Comparison of ENCODE assay signal across 16 cellular contexts in genomic region chr18:51171208-51171607, GRCh38. TPM values are rescaled to one million over a fixed set of nuclear protein-coding genes. Genes with fewer than 3 reads are reported as not detected.
A peak's percentile ranks its signal among the peaks of the same experiment; 100 is the strongest.
DNase-seq lines count a peak whose midpoint lies in the region; ATAC-seq, FAIRE-seq and TF ChIP-seq lines count a peak whose summit lies in the region.
"Had no signal": no experiment of that assay in that cellular context is flagged by ENCODE, and none has a peak within 500 bp of the region (broad histone marks: within the 10 kb centered on the region; RNA-seq: fewer than 3 reads in every experiment).

No MANE protein-coding gene starts in this region.

- no peaks in the 10 kb centered on the region for H4K20me1 ChIP-seq in HepG2 (ENCODE audit: insufficient read depth, low read length)

- no peak for TF ChIP-seq RAD21 in HepG2 (CRISPR knock-in tag; IDR thresholded peaks at IDR 0.05)

- H3K79me2 ChIP-seq in HepG2 (ENCODE audit: insufficient read depth, low read length), result no peaks in the 10 kb centered on the region

- no peak overlapping the region for H3K27ac ChIP-seq in HepG2 (ENCODE audit: extremely low read length, insufficient read depth, low read length)
- H3K27ac ChIP-seq in right lobe of liver, result no peak overlapping the region
- H3K27ac ChIP-seq: brain microvascular endothelial cell, psoas muscle, SK-N-MC had no signal

- CTCF ChIA-PET in HepG2 (lab: Yijun Ruan, JAX; ENCODE audit: low intra/inter-chr PET ratio, low total read pairs), result no interaction called here

- BruUV-seq in HepG2 (replicated peaks; lab: Mats Ljungman, UMichigan), result no TSS peak

- no peak for FAIRE-seq in HepG2 (lab: Jason Lieb, UNC)
- FAIRE-seq: endothelial cell of umbilical vein had no signal

- H3K9ac ChIP-seq in HepG2 (ENCODE audit: insufficient read depth, low read depth, low read length), result no peak overlapping the region

- no peak for TF ChIP-seq EP300 in HepG2 (IDR thresholded peaks at IDR 0.05; ENCODE audit: low read depth in 2 of 2, low read length in 2 of 2)
- no peak for TF ChIP-seq EP300 in HepG2 (CRISPR knock-in tag; IDR thresholded peaks at IDR 0.05; ENCODE audit: borderline replicate concordance)

- intact Hi-C loops in HepG2 (cut with micrococcal nuclease; ENCODE audit: unreplicated experiment) (no loop called here), right lobe of liver (cut with DNase I) (no loop called here), left cardiac atrium (cut with DNase I) (no loop called here)

- 98% methylated on average over 3 of the region's 3 CpGs for whole genome bisulfite sequencing in HepG2 (ENCODE audit: low lambda C conversion rate)
- WGBS in right lobe of liver (ENCODE audit: insufficient coverage, low coverage, low lambda C conversion rate, missing lambda C conversion rate), result 83% methylated on average over 3 of the region's 3 CpGs

- no peaks in the 10 kb centered on the region for H3K27me3 Mint-ChIP-seq in T-helper 1 cell treated with Interleukin-12 subunit alpha and Interleukin-12 subunit beta and Interleukin-4 antibody, amounts not matched to agents 30 μg/mL and 1 μg/mL, for 36 hours (ENCODE audit: low read depth)

- H3K4me2 ChIP-seq in HepG2 (ENCODE audit: low read depth, low read length), result no peak overlapping the region

- no peak for TF ChIP-seq CTCF in HepG2 (CRISPR knock-in tag; IDR thresholded peaks at IDR 0.05)
- no peak for TF ChIP-seq CTCF in right lobe of liver (IDR thresholded peaks at IDR 0.05)

- POLR2A ChIA-PET in HepG2 (lab: Yijun Ruan, JAX), result no interaction called here

- peaks cover 18% of the 10 kb centered on the region for H3K36me3 Mint-ChIP-seq in T-helper 1 cell treated with Interleukin-12 subunit alpha and Interleukin-12 subunit beta and Interleukin-4 antibody, amounts not matched to agents 30 μg/mL and 1 μg/mL, for 36 hours (ENCODE audit: low read depth)

- H3K9me3 ChIP-seq in HepG2 (ENCODE audit: low read length) (no peaks in the 10 kb centered on the region), right lobe of liver (no peaks in the 10 kb centered on the region)
- H3K9me3 ChIP-seq: psoas muscle had no signal

- H3K27me3 ChIP-seq in HepG2 (ENCODE audit: control insufficient read depth in 1 of 2, insufficient read depth in 2 of 2, low read length in 2 of 2) (no peaks in the 10 kb centered on the region), right lobe of liver (no peaks in the 10 kb centered on the region)
- H3K27me3 ChIP-seq: brain microvascular endothelial cell had no signal

- no peak for ATAC-seq in HepG2
- no peak for ATAC-seq in right lobe of liver
- peak; percentile 53 for ATAC-seq in HG02642 (IDR thresholded peaks at IDR 0.05; ENCODE audit: poor library complexity, unreplicated experiment)
- no peak for ATAC-seq in left cardiac atrium
- ATAC-seq: psoas muscle had no signal

- H3K4me1 Mint-ChIP-seq in T-helper 1 cell treated with Interleukin-12 subunit alpha and Interleukin-12 subunit beta and Interleukin-4 antibody, amounts not matched to agents 30 μg/mL and 1 μg/mL, for 36 hours (ENCODE audit: low read depth), result peaks cover 59% of the 10 kb centered on the region

- peak overlapping the region; percentile 25 for H3K4me3 Mint-ChIP-seq in T-helper 1 cell treated with Interleukin-12 subunit alpha and Interleukin-12 subunit beta and Interleukin-4 antibody, amounts not matched to agents 30 μg/mL and 1 μg/mL, for 36 hours

- H3K4me3 ChIP-seq in HepG2 (replicated peaks in 1 of 3; ENCODE audit: insufficient read depth in 1 of 3, low read depth in 2 of 3, low read length in 3 of 3) (no peak overlapping the region), right lobe of liver (no peak overlapping the region)
- H3K4me3 ChIP-seq: psoas muscle, SK-N-MC had no signal

- in situ Hi-C loops in HepG2 (cut with HindIII; ENCODE audit: extremely low pct_ligation_motif_present, low pct_unique_long_range_greater_than_20kb), result no loop called here

- H3K36me3 ChIP-seq in HepG2 (replicated peaks in 1 of 2; ENCODE audit: control insufficient read depth in 1 of 2, insufficient read depth in 2 of 2, low read length in 2 of 2), result peaks cover 2 to 6% of the 10 kb centered on the region in 2 experiments; a peak in 4 of 5 replicates
- H3K36me3 ChIP-seq in right lobe of liver, result peaks cover 0 to 8% (median under 1%) of the 10 kb centered on the region in 4 donors

- no peaks in the 10 kb centered on the region for H3K9me3 Mint-ChIP-seq in T-helper 1 cell treated with Interleukin-12 subunit alpha and Interleukin-12 subunit beta and Interleukin-4 antibody, amounts not matched to agents 30 μg/mL and 1 μg/mL, for 36 hours

- peak overlapping the region; percentile 91 for H3K27ac Mint-ChIP-seq in T-helper 1 cell treated with Interleukin-12 subunit alpha and Interleukin-12 subunit beta and Interleukin-4 antibody, amounts not matched to agents 30 μg/mL and 1 μg/mL, for 36 hours

- H3K4me1 ChIP-seq in HepG2 (ENCODE audit: insufficient read depth, low read length) (no peaks in the 10 kb centered on the region), right lobe of liver (peaks cover 0 to 8% (median 3%) of the 10 kb centered on the region in 4 donors)
- H3K4me1 ChIP-seq: psoas muscle had no signal

- no peak for DNase-seq in HepG2 (ENCODE audit: low spot score)
- DNase-seq in right lobe of liver, result no peak
- DNase-seq in nucleus accumbens (lab: John Stamatoyannopoulos, UW), result no peak
- DNase-seq in HT-29 (ENCODE audit: low spot score), result no peak
- DNase-seq in left cardiac atrium, result no peak
- no peak for DNase-seq in NCI-H524 (lab: John Stamatoyannopoulos, UW)
- DNase-seq: AML-193; brain microvascular endothelial cell; mesenchymal stem cell; NCI-H774; psoas muscle; stimulated activated CD4-positive, alpha-beta T cell treated with anti-CD3 and anti-CD28 coated beads, Interleukin-4, amount 100 ng/mL, for 24 hours had no signal

- no peak overlapping the region for H2AFZ ChIP-seq in HepG2 (ENCODE audit: low read length)

- TF ChIP-seq POLR2A in HepG2 (IDR thresholded peaks at IDR 0.05; ENCODE audit: insufficient read depth in 1 of 2, low read depth in 2 of 2, low read length in 2 of 2) (no peak), right lobe of liver (IDR thresholded peaks at IDR 0.05) (no peak)

TF ChIP-seq in HepG2, 621 proteins besides CTCF, POLR2A, EP300 and RAD21:
- TF ChIP-seq RBM22 (optimal IDR thresholded peaks at IDR 0.05; ENCODE audit: low read length) (peak; percentile 72), NRL (CRISPR knock-in tag; IDR thresholded peaks at IDR 0.05; ENCODE audit: borderline replicate concordance) (no peak)

RNA-seq across cellular contexts. Expression of gene MEX3C, which starts 26.3 kb away (rescaled TPM):
- total RNA-seq in HepG2 (2016; rRNA removed; fragmentation: Illumina TruSeq; extraction: Trizol) (36.4 and 36.7 TPM in 2 replicates), right lobe of liver (10 to 100 TPM in 2 of 6 experiments, 1 to 10 TPM in 4; 8.2 to 13.6 (median 9.6) TPM), left cardiac atrium (10 to 100 TPM; 18.2 to 28.4 TPM)
- 5.1 and 5.6 TPM in 2 replicates for total RNA-seq in HepG2 (2016; cell fraction: cytosol; rRNA removed; fragmentation: Illumina TruSeq; extraction: Trizol; ENCODE audit: low read depth)
- 36.6 and 39.9 TPM in 2 replicates for total RNA-seq in HepG2 (2016; cell fraction: insoluble cytoplasmic fraction; rRNA removed; fragmentation: Illumina TruSeq; extraction: Trizol)
- total RNA-seq in HepG2 (2016; cell fraction: membrane; rRNA removed; fragmentation: Illumina TruSeq; extraction: Trizol), result 25.8 and 26.4 TPM in 2 replicates
- 46.3 and 52.7 TPM in 2 replicates for total RNA-seq in HepG2 (2016; cell fraction: nucleus; rRNA removed; fragmentation: Illumina TruSeq; extraction: Trizol)
- polyA plus RNA-seq in HepG2 (2011; rRNA removed), result 32.2 and 34.8 TPM in 2 replicates
- polyA plus RNA-seq in HepG2 (2011; cell fraction: cytosol; rRNA removed), result 15.5 and 20.6 TPM in 2 replicates
- 13.8 and 16.8 TPM in 2 replicates for polyA plus RNA-seq in HepG2 (2011; cell fraction: nucleus; rRNA removed)
- 33.3 and 34.4 TPM in 2 replicates for polyA plus RNA-seq in HepG2 (2012)
- 1.6 and 1.7 TPM in 2 replicates for polyA plus RNA-seq in HepG2 (2016; cell fraction: cytosol; fragmentation: Illumina TruSeq; extraction: Trizol; ENCODE audit: low read depth)
- polyA plus RNA-seq in HepG2 (2016; cell fraction: insoluble cytoplasmic fraction; fragmentation: Illumina TruSeq; extraction: Trizol; ENCODE audit: low read depth), result 31.2 and 31.8 TPM in 2 replicates
- 10.0 and 11.0 TPM in 2 replicates for polyA plus RNA-seq in HepG2 (2016; cell fraction: membrane; fragmentation: Illumina TruSeq; extraction: Trizol; ENCODE audit: low read depth)
- 22.4 and 22.7 TPM in 2 replicates for polyA plus RNA-seq in HepG2 (2016; cell fraction: nucleus; fragmentation: Illumina TruSeq; extraction: Trizol; ENCODE audit: insufficient read depth, low read depth)
- 25.7 and 38.6 TPM in 2 replicates for polyA minus RNA-seq in HepG2 (2011; rRNA and poly(A)+ RNA removed; ENCODE audit: low replicate concordance)
- 28.8 and 32.2 TPM in 2 replicates for polyA minus RNA-seq in HepG2 (2011; cell fraction: cytosol; rRNA and poly(A)+ RNA removed)
- 68.2 and 81.1 TPM in 2 replicates for polyA minus RNA-seq in HepG2 (2011; cell fraction: nucleus; rRNA and poly(A)+ RNA removed)
- 28.5 and 38.3 TPM in 2 replicates for total RNA-seq in HT-29 (2014; rRNA removed; shearing (Covaris generic))
